ENCODE assay signal across 19 cellular contexts in the genomic region with DNA sequence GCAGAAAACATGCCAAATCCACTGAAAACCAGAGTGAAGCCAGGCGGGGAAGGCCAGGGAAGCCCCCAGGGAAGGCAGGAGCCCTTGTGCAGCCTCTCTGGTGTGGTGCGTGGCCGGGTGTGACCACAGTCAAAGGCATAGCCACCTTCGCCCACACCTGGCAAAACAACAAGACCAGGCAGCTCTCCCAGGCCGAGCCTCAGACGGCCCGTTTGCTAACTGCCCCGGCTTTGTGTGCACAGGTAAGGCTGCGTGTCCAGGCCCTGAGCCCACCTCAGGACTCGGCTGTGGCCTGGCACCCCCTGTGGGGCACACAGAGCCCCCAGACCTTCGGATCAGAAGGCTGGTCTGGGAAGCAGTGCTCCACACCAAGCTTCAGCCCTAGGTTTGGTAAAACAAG. TPM values are rescaled to one million over a fixed set of nuclear protein-coding genes. Genes with fewer than 3 reads are reported as not detected.
A peak's percentile ranks its signal among the peaks of the same experiment; 100 is the strongest.
DNase-seq lines count a peak whose midpoint lies in the region; ATAC-seq, FAIRE-seq and TF ChIP-seq lines count a peak whose summit lies in the region.
"Had no signal": no experiment of that assay in that cellular context is flagged by ENCODE, and none has a peak within 500 bp of the region (broad histone marks: within the 10 kb centered on the region; RNA-seq: fewer than 3 reads in every experiment).

No MANE protein-coding gene starts in this region.

- H3K4me2 ChIP-seq in HepG2 (ENCODE audit: low read depth, low read length), result no peak overlapping the region

- TF ChIP-seq EP300 in HepG2 (IDR thresholded peaks at IDR 0.05; ENCODE audit: low read depth in 2 of 2, low read length in 2 of 2), result no peak
- TF ChIP-seq EP300 in HepG2 (CRISPR knock-in tag; IDR thresholded peaks at IDR 0.05; ENCODE audit: borderline replicate concordance), result no peak

- WGBS in HepG2 (ENCODE audit: low lambda C conversion rate), result 100% methylated on average over 1 of the region's 11 CpGs
- WGBS in right lobe of liver (ENCODE audit: insufficient coverage, low coverage, low lambda C conversion rate, missing lambda C conversion rate), result 35% methylated on average over 2 of the region's 11 CpGs

- FAIRE-seq in HepG2 (lab: Jason Lieb, UNC), result no peak
- FAIRE-seq: frontal cortex, HTR-8/SVneo had no signal

- H3K27ac Mint-ChIP-seq in T-cell, result peak overlapping the region; percentile 94 to 96
- H3K27ac Mint-ChIP-seq in stimulated activated effector memory CD8-positive, alpha-beta T cell treated with anti-CD3 and anti-CD28 coated beads, Interleukin-12 subunit alpha, Interleukin-12 subunit beta, amount 100 ng/mL, for 72 hours, result peak overlapping the region; percentile 92
- H3K27ac Mint-ChIP-seq: memory B cell had no signal

- H3K4me3 Mint-ChIP-seq in T-cell, result peak overlapping the region in 1 of 3 donors; percentile 83
- peak overlapping the region; percentile 87 for H3K4me3 Mint-ChIP-seq in stimulated activated effector memory CD8-positive, alpha-beta T cell treated with anti-CD3 and anti-CD28 coated beads, Interleukin-12 subunit alpha, Interleukin-12 subunit beta, amount 100 ng/mL, for 72 hours
- H3K4me3 Mint-ChIP-seq: memory B cell had no signal

- H3K27ac ChIP-seq in HepG2 (ENCODE audit: extremely low read length, insufficient read depth, low read length) (no peak overlapping the region), right lobe of liver (no peak overlapping the region)
- H3K27ac ChIP-seq: SJSA1, thoracic aorta had no signal

- no peaks in the 10 kb centered on the region for H4K20me1 ChIP-seq in HepG2 (ENCODE audit: insufficient read depth, low read length)

- no peak for TF ChIP-seq POLR2A in HepG2 (IDR thresholded peaks at IDR 0.05; ENCODE audit: insufficient read depth in 1 of 2, low read depth in 2 of 2, low read length in 2 of 2)
- no peak for TF ChIP-seq POLR2A in right lobe of liver (IDR thresholded peaks at IDR 0.05)

- no peak overlapping the region for H3K9ac ChIP-seq in HepG2 (ENCODE audit: insufficient read depth, low read depth, low read length)

- in situ Hi-C loops in HepG2 (cut with HindIII; ENCODE audit: extremely low pct_ligation_motif_present, low pct_unique_long_range_greater_than_20kb), result no loop called here

- POLR2A ChIA-PET in HepG2 (lab: Yijun Ruan, JAX) (no interaction called here), T-cell (lab: Charles Lee) (no interaction called here)

- no peaks in the 10 kb centered on the region for H3K79me2 ChIP-seq in HepG2 (ENCODE audit: insufficient read depth, low read length)

- ATAC-seq in HepG2 (no peak), right lobe of liver (no peak), T-cell (replicated peaks in 1 of 4) (no peak), GM19397 (IDR thresholded peaks at IDR 0.05; ENCODE audit: unreplicated experiment) (no peak), SK-N-SH treated with all-trans-retinoic acid at 6 μM for 48 hours (no peak)
- ATAC-seq in stimulated activated effector memory CD8-positive, alpha-beta T cell treated with anti-CD3 and anti-CD28 coated beads, Interleukin-12 subunit alpha, Interleukin-12 subunit beta, amount 100 ng/mL, for 72 hours, result no peak

- DNase-seq in HepG2 (ENCODE audit: low spot score), result no peak
- DNase-seq in right lobe of liver, result no peak
- no peak for DNase-seq in T-cell
- peak; percentile 0 for DNase-seq in cerebellar cortex (ENCODE audit: low spot score)
- no peak for DNase-seq in stimulated activated effector memory CD8-positive, alpha-beta T cell treated with anti-CD3 and anti-CD28 coated beads, Interleukin-12 subunit alpha, Interleukin-12 subunit beta, amount 100 ng/mL, for 72 hours (ENCODE audit: low spot score in 2 of 2)
- DNase-seq in mucosa of gallbladder (ENCODE audit: low spot score), result no peak
- DNase-seq: dermis blood vessel endothelial cell, GDM1, NCI-H1105 treated with DMSO at 0.1 percent for 48 hours, NCI-H2171 treated with DMSO at 0.1 percent for 48 hours, NCI-H774 had no signal

- no peaks in the 10 kb centered on the region for H3K9me3 Mint-ChIP-seq in T-cell
- no peaks in the 10 kb centered on the region for H3K9me3 Mint-ChIP-seq in stimulated activated effector memory CD8-positive, alpha-beta T cell treated with anti-CD3 and anti-CD28 coated beads, Interleukin-12 subunit alpha, Interleukin-12 subunit beta, amount 100 ng/mL, for 72 hours
- H3K9me3 Mint-ChIP-seq: brain, memory B cell had no signal

- no peak overlapping the region for H3K4me3 ChIP-seq in HepG2 (replicated peaks in 1 of 3; ENCODE audit: insufficient read depth in 1 of 3, low read depth in 2 of 3, low read length in 3 of 3)
- H3K4me3 ChIP-seq in right lobe of liver, result no peak overlapping the region
- H3K4me3 ChIP-seq: SJSA1, thoracic aorta had no signal

- H3K27me3 ChIP-seq in HepG2 (ENCODE audit: control insufficient read depth in 1 of 2, insufficient read depth in 2 of 2, low read length in 2 of 2) (no peaks in the 10 kb centered on the region; a peak in 1 of 5 replicates), right lobe of liver (no peaks in the 10 kb centered on the region)
- H3K27me3 ChIP-seq: SJSA1 had no signal

- H2AFZ ChIP-seq in HepG2 (ENCODE audit: low read length), result no peak overlapping the region

- H3K36me3 ChIP-seq in HepG2 (replicated peaks in 1 of 2; ENCODE audit: control insufficient read depth in 1 of 2, insufficient read depth in 2 of 2, low read length in 2 of 2) (no peaks in the 10 kb centered on the region), right lobe of liver (peaks cover 0 to 8% (median 2%) of the 10 kb centered on the region in 4 donors)

- H3K9me3 ChIP-seq in HepG2 (ENCODE audit: low read length) (no peaks in the 10 kb centered on the region), right lobe of liver (no peaks in the 10 kb centered on the region)
- H3K9me3 ChIP-seq: SJSA1, thoracic aorta had no signal

- intact Hi-C loops in HepG2 (cut with micrococcal nuclease; ENCODE audit: unreplicated experiment), result no loop called here
- intact Hi-C loops in right lobe of liver (cut with DNase I), result no loop called here

- H3K4me1 ChIP-seq in HepG2 (ENCODE audit: insufficient read depth, low read length), result peaks cover 8% of the 10 kb centered on the region
- peaks cover 0 to 23% (median 8%) of the 10 kb centered on the region in 4 donors for H3K4me1 ChIP-seq in right lobe of liver

- no peaks in the 10 kb centered on the region for H3K27me3 Mint-ChIP-seq in T-cell
- H3K27me3 Mint-ChIP-seq: brain, memory B cell had no signal

- no peaks in the 10 kb centered on the region for H3K36me3 Mint-ChIP-seq in T-cell
- H3K36me3 Mint-ChIP-seq in stimulated activated effector memory CD8-positive, alpha-beta T cell treated with anti-CD3 and anti-CD28 coated beads, Interleukin-12 subunit alpha, Interleukin-12 subunit beta, amount 100 ng/mL, for 72 hours, result peaks cover 27% of the 10 kb centered on the region
- H3K36me3 Mint-ChIP-seq: memory B cell had no signal

- TF ChIP-seq RAD21 in HepG2 (CRISPR knock-in tag; IDR thresholded peaks at IDR 0.05), result no peak

- CTCF ChIA-PET in HepG2 (lab: Yijun Ruan, JAX; ENCODE audit: low intra/inter-chr PET ratio, low total read pairs) (no interaction called here), T-cell (lab: Charles Lee) (no interaction called here)

- no TSS peak for BruUV-seq in HepG2 (replicated peaks; lab: Mats Ljungman, UMichigan)

- peaks cover 53 to 68% (median 68%) of the 10 kb centered on the region in 3 donors for H3K4me1 Mint-ChIP-seq in T-cell
- peaks cover 40% of the 10 kb centered on the region for H3K4me1 Mint-ChIP-seq in stimulated activated effector memory CD8-positive, alpha-beta T cell treated with anti-CD3 and anti-CD28 coated beads, Interleukin-12 subunit alpha, Interleukin-12 subunit beta, amount 100 ng/mL, for 72 hours

- TF ChIP-seq CTCF in HepG2 (CRISPR knock-in tag; IDR thresholded peaks at IDR 0.05) (no peak), right lobe of liver (IDR thresholded peaks at IDR 0.05) (no peak)

RNA-seq across cellular contexts. Expression of gene TMEM250, which starts 6.1 kb away (rescaled TPM):
- total RNA-seq in HepG2 (2016; rRNA removed; fragmentation: Illumina TruSeq; extraction: Trizol), result 12.0 and 13.9 TPM in 2 replicates
- total RNA-seq in HepG2 (2016; cell fraction: cytosol; rRNA removed; fragmentation: Illumina TruSeq; extraction: Trizol; ENCODE audit: low read depth), result 7.7 and 7.9 TPM in 2 replicates
- total RNA-seq in HepG2 (2016; cell fraction: insoluble cytoplasmic fraction; rRNA removed; fragmentation: Illumina TruSeq; extraction: Trizol), result 9.6 and 13.9 TPM in 2 replicates
- 17.8 and 22.1 TPM in 2 replicates for total RNA-seq in HepG2 (2016; cell fraction: membrane; rRNA removed; fragmentation: Illumina TruSeq; extraction: Trizol)
- total RNA-seq in HepG2 (2016; cell fraction: nucleus; rRNA removed; fragmentation: Illumina TruSeq; extraction: Trizol), result 10.1 and 11.0 TPM in 2 replicates
- polyA plus RNA-seq in HepG2 (2011; rRNA removed), result 5.5 and 7.1 TPM in 2 replicates
- 7.1 and 10.4 TPM in 2 replicates for polyA plus RNA-seq in HepG2 (2011; cell fraction: cytosol; rRNA removed)
- 9.4 and 12.5 TPM in 2 replicates for polyA plus RNA-seq in HepG2 (2011; cell fraction: nucleus; rRNA removed)
- polyA plus RNA-seq in HepG2 (2012), result 6.0 and 9.5 TPM in 2 replicates
- 6.4 and 8.1 TPM in 2 replicates for polyA plus RNA-seq in HepG2 (2016; cell fraction: cytosol; fragmentation: Illumina TruSeq; extraction: Trizol; ENCODE audit: low read depth)
- polyA plus RNA-seq in HepG2 (2016; cell fraction: insoluble cytoplasmic fraction; fragmentation: Illumina TruSeq; extraction: Trizol; ENCODE audit: low read depth), result 14.5 and 15.8 TPM in 2 replicates
- 14.9 and 17.1 TPM in 2 replicates for polyA plus RNA-seq in HepG2 (2016; cell fraction: membrane; fragmentation: Illumina TruSeq; extraction: Trizol; ENCODE audit: low read depth)
- 14.9 and 17.4 TPM in 2 replicates for polyA plus RNA-seq in HepG2 (2016; cell fraction: nucleus; fragmentation: Illumina TruSeq; extraction: Trizol; ENCODE audit: insufficient read depth, low read depth)
- polyA minus RNA-seq in HepG2 (2011; rRNA and poly(A)+ RNA removed; ENCODE audit: low replicate concordance), result 18.3 and 50.6 TPM in 2 replicates
- 7.9 and 8.8 TPM in 2 replicates for polyA minus RNA-seq in HepG2 (2011; cell fraction: cytosol; rRNA and poly(A)+ RNA removed)
- polyA minus RNA-seq in HepG2 (2011; cell fraction: nucleus; rRNA and poly(A)+ RNA removed), result 4.7 and 8.0 TPM in 2 replicates
- 10 to 100 TPM; 12.4 to 29.7 (median 15.4) TPM for total RNA-seq in right lobe of liver
- 10 to 100 TPM; 21.0 to 77.9 (median 63.0) TPM for total RNA-seq in T-cell
- 40.6 TPM for total RNA-seq in mucosa of gallbladder

RNA-seq across cellular contexts. Expression of gene NACC2, which starts 17.5 kb away (rescaled TPM):
- total RNA-seq in HepG2 (2016; rRNA removed; fragmentation: Illumina TruSeq; extraction: Trizol) (10.5 and 12.3 TPM in 2 replicates), right lobe of liver (10 to 100 TPM; 10.9 to 25.8 (median 13.8) TPM), T-cell (10 to 100 TPM in 3 of 5 donors, 1 to 10 TPM in 2; 4.2 to 11.7 (median 11.3) TPM), mucosa of gallbladder (59.6 TPM)
- 2.1 and 2.2 TPM in 2 replicates for total RNA-seq in HepG2 (2016; cell fraction: cytosol; rRNA removed; fragmentation: Illumina TruSeq; extraction: Trizol; ENCODE audit: low read depth)
- total RNA-seq in HepG2 (2016; cell fraction: insoluble cytoplasmic fraction; rRNA removed; fragmentation: Illumina TruSeq; extraction: Trizol), result 9.0 and 12.3 TPM in 2 replicates
- total RNA-seq in HepG2 (2016; cell fraction: membrane; rRNA removed; fragmentation: Illumina TruSeq; extraction: Trizol), result 5.3 TPM in 2 replicates
- total RNA-seq in HepG2 (2016; cell fraction: nucleus; rRNA removed; fragmentation: Illumina TruSeq; extraction: Trizol), result 8.0 and 9.6 TPM in 2 replicates
- 5.9 and 6.3 TPM in 2 replicates for polyA plus RNA-seq in HepG2 (2011; rRNA removed)
- 4.1 and 5.8 TPM in 2 replicates for polyA plus RNA-seq in HepG2 (2011; cell fraction: cytosol; rRNA removed)
- polyA plus RNA-seq in HepG2 (2011; cell fraction: nucleus; rRNA removed), result 28.9 and 40.8 TPM in 2 replicates
- 6.2 and 7.1 TPM in 2 replicates for polyA plus RNA-seq in HepG2 (2012)
- polyA plus RNA-seq in HepG2 (2016; cell fraction: cytosol; fragmentation: Illumina TruSeq; extraction: Trizol; ENCODE audit: low read depth), result 0.80 TPM in 2 replicates
- 8.9 and 10.6 TPM in 2 replicates for polyA plus RNA-seq in HepG2 (2016; cell fraction: insoluble cytoplasmic fraction; fragmentation: Illumina TruSeq; extraction: Trizol; ENCODE audit: low read depth)
- 2.4 and 2.5 TPM in 2 replicates for polyA plus RNA-seq in HepG2 (2016; cell fraction: membrane; fragmentation: Illumina TruSeq; extraction: Trizol; ENCODE audit: low read depth)
- polyA plus RNA-seq in HepG2 (2016; cell fraction: nucleus; fragmentation: Illumina TruSeq; extraction: Trizol; ENCODE audit: insufficient read depth, low read depth), result 15.3 and 15.7 TPM in 2 replicates
- 14.5 and 16.4 TPM in 2 replicates for polyA minus RNA-seq in HepG2 (2011; rRNA and poly(A)+ RNA removed; ENCODE audit: low replicate concordance)
- 9.2 and 9.6 TPM in 2 replicates for polyA minus RNA-seq in HepG2 (2011; cell fraction: cytosol; rRNA and poly(A)+ RNA removed)
- 10.6 and 13.4 TPM in 2 replicates for polyA minus RNA-seq in HepG2 (2011; cell fraction: nucleus; rRNA and poly(A)+ RNA removed)
